In genomic region chr1:8495928-8496401, GRCh38 we compare ENCODE assay signal across 9 cellular contexts.
DNase-seq lines count a peak whose midpoint lies in the region; ATAC-seq, FAIRE-seq and TF ChIP-seq lines count a peak whose summit lies in the region.
"Had no signal": no experiment of that assay in that cellular context is flagged by ENCODE, and none has a peak within 500 bp of the region (broad histone marks: within the 10 kb centered on the region; RNA-seq: fewer than 3 reads in every experiment).

No MANE protein-coding gene starts in this region.

- H3K27ac Mint-ChIP-seq in activated CD8-positive, alpha-beta memory T cell treated with anti-CD3 and anti-CD28 coated beads, Interleukin-2, amount 10 ng/mL, durations not matched to agents 7 days and 5 days, result peak overlapping the region; percentile 63

- FAIRE-seq in bronchial epithelial cell (lab: Jason Lieb, UNC), result no peak
- no peak for FAIRE-seq in GM12892 (lab: Jason Lieb, UNC)

- peak; percentile 48 for DNase-seq in activated CD8-positive, alpha-beta memory T cell treated with anti-CD3 and anti-CD28 coated beads, Interleukin-2, amount 10 ng/mL, durations not matched to agents 7 days and 5 days
- no peak for DNase-seq in activated CD8-positive, alpha-beta memory T cell treated with anti-CD3 and anti-CD28 coated beads, Interleukin-2, amount 50 U/mL, for 48 hours
- DNase-seq in bronchial epithelial cell (ENCODE audit: low read depth), result peak; percentile 39
- DNase-seq in GM12892 (ENCODE audit: insufficient read length), result no peak
- DNase-seq in effector CD4-positive, alpha-beta T cell, result no peak
- DNase-seq: NCI-H2171 had no signal

- TF ChIP-seq CTCF in OCI-LY1 (IDR thresholded peaks at IDR 0.05; ENCODE audit: low read length), result no peak
- no peak for TF ChIP-seq CTCF in bronchial epithelial cell (IDR thresholded peaks at IDR 0.05; ENCODE audit: insufficient read depth, low read length, severe bottlenecking)

- peaks cover 38% of the 10 kb centered on the region for H3K36me3 ChIP-seq in OCI-LY1 (ENCODE audit: insufficient read depth, low read length)
- H3K36me3 ChIP-seq in bronchial epithelial cell (ENCODE audit: control insufficient read depth, insufficient read depth, low read length), result peaks cover 8% of the 10 kb centered on the region
- H3K36me3 ChIP-seq in subcutaneous abdominal adipose tissue (ENCODE audit: control insufficient read depth in 5 of 5, insufficient read depth in 5 of 5, low read length in 5 of 5), result peaks cover 11 to 32% (median 15%) of the 10 kb centered on the region in 5 donors

- H3K27me3 ChIP-seq in OCI-LY1 (ENCODE audit: insufficient read depth, low read length), result no peaks in the 10 kb centered on the region
- H3K27me3 ChIP-seq in bronchial epithelial cell (ENCODE audit: control insufficient read depth, insufficient read depth, low read length), result no peaks in the 10 kb centered on the region
- H3K27me3 ChIP-seq in subcutaneous abdominal adipose tissue (ENCODE audit: control insufficient read depth in 5 of 5, insufficient read depth in 4 of 5, low read length in 5 of 5), result no peaks in the 10 kb centered on the region

- H3K27me3 Mint-ChIP-seq in activated CD8-positive, alpha-beta memory T cell treated with anti-CD3 and anti-CD28 coated beads, Interleukin-2, amount 10 ng/mL, durations not matched to agents 7 days and 5 days, result no peaks in the 10 kb centered on the region

- no peaks in the 10 kb centered on the region for H3K9me3 Mint-ChIP-seq in activated CD8-positive, alpha-beta memory T cell treated with anti-CD3 and anti-CD28 coated beads, Interleukin-2, amount 10 ng/mL, durations not matched to agents 7 days and 5 days (ENCODE audit: low read depth)

- H2AFZ ChIP-seq in OCI-LY1 (ENCODE audit: low read length), result no peak overlapping the region

- no peaks in the 10 kb centered on the region for H4K20me1 ChIP-seq in OCI-LY1 (ENCODE audit: insufficient read depth, low read length)

- H3K9ac ChIP-seq in OCI-LY1 (ENCODE audit: low read length) (peak overlapping the region; percentile 39; the same call in 1 of the 2 replicates), subcutaneous abdominal adipose tissue (ENCODE audit: low read length in 5 of 5) (no peak overlapping the region)

- peaks cover 34% of the 10 kb centered on the region for H3K36me3 Mint-ChIP-seq in activated CD8-positive, alpha-beta memory T cell treated with anti-CD3 and anti-CD28 coated beads, Interleukin-2, amount 10 ng/mL, durations not matched to agents 7 days and 5 days

- TF ChIP-seq POLR2A in GM12892 (IDR thresholded peaks at IDR 0.05; ENCODE audit: low read depth, low read length), result no peak

- peak; percentile 85 for ATAC-seq in activated CD8-positive, alpha-beta memory T cell treated with anti-CD3 and anti-CD28 coated beads, Interleukin-2, amount 10 ng/mL, durations not matched to agents 7 days and 5 days
- no peak for ATAC-seq in GM19455 (IDR thresholded peaks at IDR 0.05; ENCODE audit: unreplicated experiment)

- H3K4me3 Mint-ChIP-seq in activated CD8-positive, alpha-beta memory T cell treated with anti-CD3 and anti-CD28 coated beads, Interleukin-2, amount 10 ng/mL, durations not matched to agents 7 days and 5 days, result no peak overlapping the region

- H3K4me2 ChIP-seq in OCI-LY1 (ENCODE audit: low read length), result peak overlapping the region; percentile 50; the same call in 1 of the 2 replicates

- H3K4me1 ChIP-seq in OCI-LY1 (ENCODE audit: insufficient read depth, low read length, severe bottlenecking) (peaks cover 64% of the 10 kb centered on the region), subcutaneous abdominal adipose tissue (ENCODE audit: control insufficient read depth in 5 of 5, insufficient read depth in 5 of 5, low read length in 5 of 5) (peaks cover 0 to 17% (median 12%) of the 10 kb centered on the region in 5 donors)

- H3K4me1 Mint-ChIP-seq in activated CD8-positive, alpha-beta memory T cell treated with anti-CD3 and anti-CD28 coated beads, Interleukin-2, amount 10 ng/mL, durations not matched to agents 7 days and 5 days, result peaks cover 16% of the 10 kb centered on the region

- H3K27ac ChIP-seq in OCI-LY1 (ENCODE audit: low read depth, low read length, poor library complexity, severe bottlenecking) (peak overlapping the region; percentile 93), subcutaneous abdominal adipose tissue (ENCODE audit: low read depth, low read length) (peak overlapping the region; percentile 93)

- no peaks in the 10 kb centered on the region for H3K9me3 ChIP-seq in OCI-LY1 (ENCODE audit: low read length)
- no peaks in the 10 kb centered on the region for H3K9me3 ChIP-seq in subcutaneous abdominal adipose tissue (ENCODE audit: control insufficient read depth in 5 of 5, low read length in 5 of 5)

- H3F3A ChIP-seq in OCI-LY1 (ENCODE audit: insufficient read depth, low read length), result no peaks in the 10 kb centered on the region; the same call in none of the 2 replicates

- H3K79me2 ChIP-seq in OCI-LY1 (ENCODE audit: insufficient read depth, low read length), result 0 out of 2 replicates have a peak, but pooled peaks cover 4% of the 10 kb centered on the region

- no peaks in the 10 kb centered on the region for H3K9me2 ChIP-seq in OCI-LY1 (ENCODE audit: low read depth, low read length)

- H3K4me3 ChIP-seq in OCI-LY1 (ENCODE audit: low read depth, low read length, poor library complexity, severe bottlenecking) (no peak overlapping the region), bronchial epithelial cell (ENCODE audit: low read depth, low read length) (no peak overlapping the region), subcutaneous abdominal adipose tissue (ENCODE audit: low read depth in 1 of 5, low read length in 5 of 5) (no peak overlapping the region)

- CTCF ChIA-PET in activated CD8-positive, alpha-beta memory T cell treated with anti-CD3 and anti-CD28 coated beads, Interleukin-2, amount 10 ng/mL, durations not matched to agents 7 days and 5 days (lab: Charles Lee), result interaction anchor here (0.6 to 0.7 kb wide), 2 partner anchors 205 to 553 kb away, joined by 3 read pairs; no protein-coding TSS in a partner anchor

Comparison
In these comparisons a context has a peak if more than half of its experiments do, and no peak if none do; other contexts are left out.
1. DNase-seq: peak in activated CD8-positive, alpha-beta memory T cell treated with anti-CD3 and anti-CD28 coated beads, Interleukin-2, amount 10 ng/mL, durations not matched to agents 7 days and 5 days (single experiment) and bronchial epithelial cell (single experiment); none in activated CD8-positive, alpha-beta memory T cell treated with anti-CD3 and anti-CD28 coated beads, Interleukin-2, amount 50 U/mL, for 48 hours (single experiment), GM12892 (single experiment) and effector CD4-positive, alpha-beta T cell (single experiment).